8 cellular contexts compared by ENCODE assay signal in the genomic region with DNA sequence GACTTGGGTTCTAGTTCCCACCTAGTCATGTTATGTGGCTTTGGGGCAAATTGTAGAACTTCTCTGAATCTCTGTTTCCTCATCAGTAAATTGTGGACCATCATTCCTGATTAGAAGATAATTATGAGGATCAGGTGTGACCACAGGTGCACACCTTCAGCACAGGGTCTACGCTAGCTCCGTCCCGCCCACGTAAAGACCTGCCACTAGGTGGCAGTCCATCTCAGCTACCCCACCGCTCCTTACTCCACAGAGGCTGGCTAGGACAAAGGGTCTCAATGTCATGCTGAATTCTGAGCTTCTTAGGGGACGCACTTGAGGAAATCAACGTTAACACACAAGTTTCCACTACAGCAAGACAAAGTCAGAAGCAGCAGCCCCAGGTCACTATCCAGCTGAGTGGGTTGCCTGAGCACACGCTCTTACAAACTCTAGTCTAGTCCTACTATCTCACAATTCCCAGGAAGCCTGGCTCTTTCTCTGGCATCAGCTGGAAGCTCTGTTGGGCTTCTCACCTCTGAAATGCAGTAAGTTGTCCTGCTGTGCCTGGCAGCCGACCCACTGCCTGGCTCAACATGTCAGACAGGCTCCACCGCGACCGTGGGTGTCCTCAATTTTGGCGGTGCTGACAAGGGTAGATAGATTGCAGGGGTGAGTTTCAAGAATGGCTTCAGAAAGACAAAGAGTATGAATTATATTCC. TPM values are rescaled to one million over a fixed set of nuclear protein-coding genes. Genes with fewer than 3 reads are reported as not detected.
DNase-seq lines count a peak whose midpoint lies in the region; ATAC-seq, FAIRE-seq and TF ChIP-seq lines count a peak whose summit lies in the region.

No MANE protein-coding gene starts in this region.

- H3K9me3 ChIP-seq in astrocyte (ENCODE audit: insufficient read depth, low read depth, low read length) (no peaks in the 10 kb centered on the region), keratinocyte (ENCODE audit: control insufficient read depth, low read depth, low read length) (no peaks in the 10 kb centered on the region)

- peaks cover 30% of the 10 kb centered on the region for H3K79me2 ChIP-seq in astrocyte (ENCODE audit: insufficient read depth, low read length)
- peaks cover 30% of the 10 kb centered on the region for H3K79me2 ChIP-seq in keratinocyte (ENCODE audit: control insufficient read depth, insufficient read depth, low read length)

- H3K9me3 Mint-ChIP-seq in IgD-negative memory B cell (no peaks in the 10 kb centered on the region), astrocyte (ENCODE audit: unreplicated experiment) (no peaks in the 10 kb centered on the region)

- DNase-seq in DMS53 (lab: John Stamatoyannopoulos, UW) (peak; percentile 76), T-helper 1 cell (peak in 4 of 5 donors; percentile 46 to 65 (median 54)), astrocyte (ENCODE audit: low read depth) (no peak), keratinocyte (ENCODE audit: low read depth, low spot score) (no peak), SHP77 treated with DMSO at 0.1 percent for 48 hours (lab: John Stamatoyannopoulos, UW) (no peak)
- DNase-seq in stimulated activated CD8-positive, alpha-beta memory T cell treated with anti-CD3 and anti-CD28 coated beads, Interleukin-15, amount 100 ng/mL, for 1 hour (ENCODE audit: low read depth), result peak; percentile 46

- H2AFZ ChIP-seq in astrocyte (ENCODE audit: low read depth, low read length), result no peak overlapping the region
- no peak overlapping the region for H2AFZ ChIP-seq in keratinocyte (ENCODE audit: control insufficient read depth, low read length)

- TF ChIP-seq CTCF in astrocyte (IDR thresholded peaks at IDR 0.05; ENCODE audit: insufficient read depth, low read depth, low read length) (peak; percentile 47), keratinocyte (optimal IDR thresholded peaks at IDR 0.05 in 1 of 3, IDR thresholded peaks at IDR 0.05 in 1 of 3, conservative IDR thresholded peaks at IDR 0.05 in 1 of 3; ENCODE audit: extremely low read depth in 1 of 3, insufficient read depth in 2 of 3, low read length in 3 of 3) (peak; percentile 88 to 99 (median 96))

- H3K27me3 ChIP-seq in astrocyte (ENCODE audit: insufficient read depth, low read length) (no peaks in the 10 kb centered on the region), keratinocyte (ENCODE audit: control insufficient read depth, extremely low read depth, insufficient read depth, low read length) (no peaks in the 10 kb centered on the region)

- no peak overlapping the region for H3K4me3 ChIP-seq in astrocyte (ENCODE audit: insufficient read depth, low read depth, low read length)
- H3K4me3 ChIP-seq in keratinocyte (ENCODE audit: control insufficient read depth in 2 of 3, extremely low read depth in 1 of 3, insufficient read depth in 2 of 3, low read depth in 1 of 3, low read length in 3 of 3), result no peak overlapping the region

- FAIRE-seq in astrocyte (lab: Jason Lieb, UNC) (no peak), keratinocyte (lab: Jason Lieb, UNC) (peak; percentile 34)

- H3K36me3 ChIP-seq in astrocyte (ENCODE audit: insufficient read depth, low read length), result no peaks in the 10 kb centered on the region
- peaks cover 0 to 2% of the 10 kb centered on the region in 2 experiments for H3K36me3 ChIP-seq in keratinocyte (ENCODE audit: control insufficient read depth in 2 of 2, extremely low read depth in 1 of 2, insufficient read depth in 2 of 2, low read length in 2 of 2)

- H3K27ac Mint-ChIP-seq in IgD-negative memory B cell (peak overlapping the region in 2 of 3 donors; percentile 89), astrocyte (ENCODE audit: unreplicated experiment) (no peak overlapping the region)

- H3K4me3 Mint-ChIP-seq in IgD-negative memory B cell (peak overlapping the region; percentile 23 to 93 (median 85)), astrocyte (ENCODE audit: unreplicated experiment) (peak overlapping the region; percentile 87)

- H4K20me1 ChIP-seq in astrocyte (ENCODE audit: insufficient read depth, low read length) (peaks cover 24% of the 10 kb centered on the region), keratinocyte (ENCODE audit: control insufficient read depth, extremely low read depth, insufficient read depth, low read length) (peaks cover 5% of the 10 kb centered on the region)

- H3K9me1 ChIP-seq in keratinocyte (ENCODE audit: control insufficient read depth, extremely low read depth, insufficient read depth, low read length), result peaks cover 3% of the 10 kb centered on the region

- peaks cover 22% of the 10 kb centered on the region for H3K4me1 ChIP-seq in astrocyte (ENCODE audit: insufficient read depth, low read length)
- peaks cover 46% of the 10 kb centered on the region for H3K4me1 ChIP-seq in keratinocyte (ENCODE audit: control insufficient read depth, extremely low read depth, insufficient read depth, low read length)

- no peak for ATAC-seq in GM21786 (IDR thresholded peaks at IDR 0.05; ENCODE audit: unreplicated experiment)

- no peaks in the 10 kb centered on the region for H3K27me3 Mint-ChIP-seq in IgD-negative memory B cell
- H3K27me3 Mint-ChIP-seq in astrocyte (ENCODE audit: low read depth, unreplicated experiment), result no peaks in the 10 kb centered on the region

- H3K27ac ChIP-seq in astrocyte (ENCODE audit: low read depth, low read length) (no peak overlapping the region), keratinocyte (ENCODE audit: control insufficient read depth, insufficient read depth, low read length) (peak overlapping the region; percentile 4)

- H3K4me1 Mint-ChIP-seq in IgD-negative memory B cell (peaks cover 36 to 38% (median 38%) of the 10 kb centered on the region in 3 donors), astrocyte (ENCODE audit: low read depth, unreplicated experiment) (peaks cover 11% of the 10 kb centered on the region)

- H3K9ac ChIP-seq in astrocyte (ENCODE audit: low read length) (no peak overlapping the region), keratinocyte (ENCODE audit: control insufficient read depth, extremely low read depth, insufficient read depth, low read length) (peak overlapping the region; percentile 5)

- H3K4me2 ChIP-seq in astrocyte (ENCODE audit: low read length) (no peak overlapping the region), keratinocyte (ENCODE audit: control insufficient read depth, extremely low read depth, insufficient read depth, low read depth, low read length) (no peak overlapping the region)

- no peaks in the 10 kb centered on the region for H3K36me3 Mint-ChIP-seq in IgD-negative memory B cell
- peaks cover 8% of the 10 kb centered on the region for H3K36me3 Mint-ChIP-seq in astrocyte (ENCODE audit: low read depth, unreplicated experiment)

- dilution Hi-C loops in keratinocyte (cut with MboI; ENCODE audit: extremely low pct_ligation_motif_present, low sequenced_read_pairs), result no loop called here

RNA-seq across cellular contexts. Expression of gene PLCG1, which starts 2.0 kb away (rescaled TPM):
- 12.8 TPM for polyA plus RNA-seq in IgD-negative memory B cell
- 99.6 and 129 TPM in 2 replicates for total RNA-seq in astrocyte
- polyA plus RNA-seq in keratinocyte, result 38.4 to 54.1 TPM (median 41.5 TPM) in 3 replicates
- polyA plus RNA-seq in keratinocyte (2011; ENCODE audit: low read depth), result 10.7 TPM
- 23.0 and 28.7 TPM in 2 replicates for polyA plus RNA-seq in keratinocyte (2011; cell fraction: cytosol; rRNA removed)
- 196 and 248 TPM in 2 replicates for polyA plus RNA-seq in keratinocyte (2011; cell fraction: nucleus; rRNA removed)
- 25.4 and 40.6 TPM in 2 replicates for polyA plus RNA-seq in keratinocyte (2012; ENCODE audit: low replicate concordance)
- polyA minus RNA-seq in keratinocyte, result 75.0 to 143 TPM (median 82.5 TPM) in 3 replicates
- polyA minus RNA-seq in keratinocyte (2011; cell fraction: cytosol; rRNA and poly(A)+ RNA removed), result 36.3 TPM
- polyA minus RNA-seq in keratinocyte (2011; cell fraction: nucleus; rRNA and poly(A)+ RNA removed), result 83.8 and 89.8 TPM in 2 replicates

Comparison
In these comparisons a context has a peak if more than half of its experiments do, and no peak if none do; other contexts are left out.
1. DNase-seq: peak in DMS53 (single experiment), T-helper 1 cell (4 of 5) and stimulated activated CD8-positive, alpha-beta memory T cell treated with anti-CD3 and anti-CD28 coated beads, Interleukin-15, amount 100 ng/mL, for 1 hour (single experiment); none in astrocyte (single experiment), keratinocyte (single experiment) and SHP77 treated with DMSO at 0.1 percent for 48 hours (single experiment).